Comparison of ENCODE assay signal across 21 cellular contexts in the genomic region with DNA sequence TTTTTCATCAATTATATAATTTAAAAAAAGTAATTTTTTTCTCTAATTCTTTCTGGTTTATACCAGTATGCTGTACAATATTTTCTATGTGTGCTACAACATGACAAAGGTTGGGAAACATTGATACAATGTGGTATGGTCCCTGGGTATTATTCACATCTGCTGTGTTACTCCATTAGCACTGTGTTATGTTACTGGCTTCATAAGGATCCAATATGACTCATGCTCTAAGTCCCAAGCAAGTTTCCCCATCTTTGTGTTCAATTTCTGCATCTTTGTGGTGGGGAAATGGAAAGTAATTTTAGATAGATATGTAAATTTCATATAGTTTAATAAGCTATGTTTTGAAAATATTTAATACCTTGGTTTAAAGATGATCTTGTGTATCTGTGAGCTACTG. TPM values are rescaled to one million over a fixed set of nuclear protein-coding genes. Genes with fewer than 3 reads are reported as not detected.
DNase-seq lines count a peak whose midpoint lies in the region; ATAC-seq and TF ChIP-seq lines count a peak whose summit lies in the region.
"Had no signal": no experiment of that assay in that cellular context is flagged by ENCODE, and none has a peak within 500 bp of the region (broad histone marks: within the 10 kb centered on the region; RNA-seq: fewer than 3 reads in every experiment).

No MANE protein-coding gene starts in this region.

- peaks cover 4% of the 10 kb centered on the region for H3K36me3 ChIP-seq in fibroblast of lung (ENCODE audit: control insufficient read depth, insufficient read depth, low read length)
- H3K36me3 ChIP-seq in CD8-positive, alpha-beta memory T cell (ENCODE audit: insufficient read depth, low read length), result peaks cover 16% of the 10 kb centered on the region
- H3K36me3 ChIP-seq: neural progenitor cell, prostate gland had no signal

- H3K9ac ChIP-seq in fibroblast of lung (ENCODE audit: insufficient read depth, low read length), result no peak overlapping the region
- H3K9ac ChIP-seq: neural progenitor cell had no signal

- peaks cover 4% of the 10 kb centered on the region for H3K4me1 Mint-ChIP-seq in activated naive CD8-positive, alpha-beta T cell (ENCODE audit: low read depth)
- peaks cover 2 to 6% (median 4%) of the 10 kb centered on the region in 3 donors for H3K4me1 Mint-ChIP-seq in CD8-positive, alpha-beta memory T cell

- peak overlapping the region; percentile 42 for H3K27ac Mint-ChIP-seq in activated naive CD8-positive, alpha-beta T cell
- peak overlapping the region in 1 of 8 donors; percentile 37 for H3K27ac Mint-ChIP-seq in CD8-positive, alpha-beta memory T cell
- H3K27ac Mint-ChIP-seq: neural progenitor cell had no signal

- ATAC-seq in GM21423 (IDR thresholded peaks at IDR 0.05; ENCODE audit: unreplicated experiment) (no peak), GM19035 (IDR thresholded peaks at IDR 0.05; ENCODE audit: unreplicated experiment) (no peak)

- no peaks in the 10 kb centered on the region for H3K27me3 Mint-ChIP-seq in activated naive CD8-positive, alpha-beta T cell
- H3K27me3 Mint-ChIP-seq in CD8-positive, alpha-beta memory T cell, result no peaks in the 10 kb centered on the region
- H3K27me3 Mint-ChIP-seq: CD4-positive, alpha-beta T cell; stimulated activated naive CD8-positive, alpha-beta T cell treated with anti-CD3 and anti-CD28 coated beads, Interleukin-15, Interleukin-2, amounts not matched to agents 100 ng/mL and 50 ng/mL, for 24 hours had no signal

- TF ChIP-seq CTCF in fibroblast of lung (conservative IDR thresholded peaks at IDR 0.05 in 1 of 2, IDR thresholded peaks at IDR 0.05 in 1 of 2; ENCODE audit: low read depth in 1 of 2, low read length in 2 of 2), result no peak

- H3K9me3 Mint-ChIP-seq in activated naive CD8-positive, alpha-beta T cell (ENCODE audit: low read depth), result no peaks in the 10 kb centered on the region
- H3K9me3 Mint-ChIP-seq in CD8-positive, alpha-beta memory T cell, result no peaks in the 10 kb centered on the region
- H3K9me3 Mint-ChIP-seq: CD4-positive, alpha-beta T cell; neural progenitor cell; stimulated activated naive CD8-positive, alpha-beta T cell treated with anti-CD3 and anti-CD28 coated beads, Interleukin-15, Interleukin-2, amounts not matched to agents 100 ng/mL and 50 ng/mL, for 24 hours had no signal

- peaks cover 2% of the 10 kb centered on the region for H3K4me1 ChIP-seq in fibroblast of lung (ENCODE audit: control insufficient read depth, extremely low read depth, insufficient read depth, low read length)
- no peaks in the 10 kb centered on the region for H3K4me1 ChIP-seq in CD8-positive, alpha-beta memory T cell (ENCODE audit: insufficient read depth, low read length)
- H3K4me1 ChIP-seq: neural progenitor cell, prostate gland, tibial nerve had no signal

- CTCF ChIA-PET in CD8-positive, alpha-beta memory T cell (lab: Charles Lee), result no interaction called here

- no peak overlapping the region for H3K4me2 ChIP-seq in fibroblast of lung (ENCODE audit: extremely low read depth, insufficient read depth, low read length)
- H3K4me2 ChIP-seq: neural progenitor cell had no signal

- no peak overlapping the region for H3K4me3 Mint-ChIP-seq in activated naive CD8-positive, alpha-beta T cell
- no peak overlapping the region for H3K4me3 Mint-ChIP-seq in CD8-positive, alpha-beta memory T cell
- H3K4me3 Mint-ChIP-seq: CD4-positive, alpha-beta T cell; neural progenitor cell; stimulated activated naive CD8-positive, alpha-beta T cell treated with anti-CD3 and anti-CD28 coated beads, Interleukin-15, Interleukin-2, amounts not matched to agents 100 ng/mL and 50 ng/mL, for 24 hours had no signal

- no peak overlapping the region for H3K27ac ChIP-seq in fibroblast of lung (ENCODE audit: insufficient read depth, low read length)
- H3K27ac ChIP-seq in CD8-positive, alpha-beta memory T cell (ENCODE audit: low read depth, low read length), result no peak overlapping the region
- H3K27ac ChIP-seq: neural progenitor cell, prostate gland, skin epidermis, tibial nerve had no signal

- no peaks in the 10 kb centered on the region for H3K79me2 ChIP-seq in fibroblast of lung (ENCODE audit: control insufficient read depth, insufficient read depth, low read length)

- H2AFZ ChIP-seq in fibroblast of lung (ENCODE audit: low read length), result no peak overlapping the region
- H2AFZ ChIP-seq: neural progenitor cell had no signal

- POLR2A ChIA-PET in CD8-positive, alpha-beta memory T cell (lab: Charles Lee), result no interaction called here

- H3K36me3 Mint-ChIP-seq in activated naive CD8-positive, alpha-beta T cell, result peaks cover 5% of the 10 kb centered on the region
- H3K36me3 Mint-ChIP-seq in CD8-positive, alpha-beta memory T cell, result peaks cover 3 to 52% (median 12%) of the 10 kb centered on the region in 3 donors

- H3K9me3 ChIP-seq in fibroblast of lung (ENCODE audit: control insufficient read depth, insufficient read depth, low read depth, low read length), result no peaks in the 10 kb centered on the region
- H3K9me3 ChIP-seq in CD8-positive, alpha-beta memory T cell (ENCODE audit: low read length), result no peaks in the 10 kb centered on the region
- H3K9me3 ChIP-seq: prostate gland, tibial nerve had no signal

- peak; percentile 35 for DNase-seq in AG08395 (ENCODE audit: low spot score)
- peak; percentile 43 for DNase-seq in GM03348 (ENCODE audit: low spot score)
- peak; percentile 20 to 39 for DNase-seq in fibroblast of lung (ENCODE audit: low read depth in 2 of 2)
- no peak for DNase-seq in NCI-H1092 (lab: John Stamatoyannopoulos, UW)
- DNase-seq in CD8-positive, alpha-beta memory T cell, result no peak
- DNase-seq: activated CD4-positive, alpha-beta T cell treated with anti-CD3 and anti-CD28 coated beads for 4 hours; CD4-positive, alpha-beta T cell; effector CD8-positive, alpha-beta T cell; hippocampal formation; Karpas-422; NCI-H1436; NCI-H526 treated with DMSO at 0.1 percent for 48 hours; SHP77 had no signal

- H3K27me3 ChIP-seq in fibroblast of lung (ENCODE audit: control insufficient read depth, insufficient read depth, low read length), result no peaks in the 10 kb centered on the region
- H3K27me3 ChIP-seq in CD8-positive, alpha-beta memory T cell (ENCODE audit: insufficient read depth, low read length, poor library complexity, severe bottlenecking), result no peaks in the 10 kb centered on the region
- H3K27me3 ChIP-seq: neural progenitor cell, tibial nerve had no signal

- H4K20me1 ChIP-seq in fibroblast of lung (ENCODE audit: control insufficient read depth, extremely low read depth, insufficient read depth, low read length), result no peaks in the 10 kb centered on the region

- no peak overlapping the region for H3K4me3 ChIP-seq in fibroblast of lung (replicated peaks in 1 of 4; ENCODE audit: control extremely low read depth in 1 of 4, insufficient read depth in 1 of 4, low read depth in 3 of 4, low read length in 4 of 4)
- no peak overlapping the region for H3K4me3 ChIP-seq in CD8-positive, alpha-beta memory T cell (ENCODE audit: low read length)
- H3K4me3 ChIP-seq: neural progenitor cell, prostate gland, skin epidermis, tibial nerve had no signal

RNA-seq across cellular contexts. Expression of a gene that starts 35.8 kb away (rescaled TPM):
- total RNA-seq in fibroblast of lung, result 16.3 and 18.5 TPM in 2 replicates
- 12.6 and 13.4 TPM in 2 replicates for polyA plus RNA-seq in fibroblast of lung
- polyA plus RNA-seq in fibroblast of lung (2012), result 9.2 and 10.7 TPM in 2 replicates
- polyA minus RNA-seq in fibroblast of lung (ENCODE audit: low replicate concordance), result 0.90 and 2.0 TPM in 2 replicates
- 10 to 100 TPM; 19.4 to 20.1 TPM for total RNA-seq in CD8-positive, alpha-beta memory T cell
- polyA plus RNA-seq in CD8-positive, alpha-beta memory T cell, result 15.3 TPM

Comparison
In these comparisons a context has a peak if more than half of its experiments do, and no peak if none do; other contexts are left out.
1. DNase-seq: peak in AG08395 (single experiment), GM03348 (single experiment) and fibroblast of lung (2 of 2); none in NCI-H1092 (single experiment) and CD8-positive, alpha-beta memory T cell (0 of 5).